ENCODE assay signal across 8 cellular contexts in the genomic region with DNA sequence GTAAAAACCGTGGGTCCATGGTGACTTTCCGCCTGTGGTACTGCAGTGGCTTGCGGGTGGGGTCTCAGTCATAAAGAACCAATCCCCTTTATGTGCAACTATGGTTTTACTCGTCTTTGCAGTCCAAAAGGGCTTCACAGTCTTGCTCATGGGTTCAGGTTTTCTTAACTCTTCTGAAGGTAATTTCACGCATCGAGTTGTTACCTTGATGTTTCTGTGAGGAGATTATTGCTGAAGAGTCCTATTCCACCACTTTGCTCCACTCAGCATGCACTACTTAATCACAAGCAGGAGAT. TPM values are rescaled to one million over a fixed set of nuclear protein-coding genes. Genes with fewer than 3 reads are reported as not detected.
A peak's percentile ranks its signal among the peaks of the same experiment; 100 is the strongest.
DNase-seq lines count a peak whose midpoint lies in the region; ATAC-seq and TF ChIP-seq lines count a peak whose summit lies in the region.

No MANE protein-coding gene starts in this region.

- H3K27me3 Mint-ChIP-seq in CD4-positive, CD25-positive, alpha-beta regulatory T cell = peaks cover 15% of the 10 kb centered on the region
- no peaks in the 10 kb centered on the region for H3K27me3 Mint-ChIP-seq in activated CD8-positive, alpha-beta T cell treated with anti-CD3 and anti-CD28 coated beads, Interleukin-2, amount 10 ng/mL, durations not matched to agents 7 days and 5 days (ENCODE audit: low read depth)
- H3K27me3 Mint-ChIP-seq in nephron progenitor cell (ENCODE audit: low read depth, poor library complexity) = peaks cover 4% of the 10 kb centered on the region

- POLR2A ChIA-PET in HEK293T (lab: Yijun Ruan, JAX) = no interaction called here
- POLR2A ChIA-PET in activated CD8-positive, alpha-beta T cell treated with anti-CD3 and anti-CD28 coated beads, Interleukin-2, amount 10 ng/mL, durations not matched to agents 7 days and 5 days (lab: Charles Lee) = no interaction called here

- peaks cover 6% of the 10 kb centered on the region for H3K4me1 ChIP-seq in CD4-positive, CD25-positive, alpha-beta regulatory T cell (ENCODE audit: control insufficient read depth, insufficient read depth, low read length, poor library complexity, severe bottlenecking)
- peaks cover 5% of the 10 kb centered on the region for H3K4me1 ChIP-seq in muscle layer of colon (ENCODE audit: insufficient read depth, low read length)

- no peak for TF ChIP-seq CTCF in nephron progenitor cell (IDR thresholded peaks at IDR 0.05)

- H3K27ac ChIP-seq in CD4-positive, CD25-positive, alpha-beta regulatory T cell (ENCODE audit: insufficient read depth, low read length, poor library complexity, severe bottlenecking) = no peak overlapping the region
- no peak overlapping the region for H3K27ac ChIP-seq in muscle layer of colon (ENCODE audit: low read depth, low read length)

- peaks cover 3% of the 10 kb centered on the region for H3K36me3 Mint-ChIP-seq in CD4-positive, CD25-positive, alpha-beta regulatory T cell
- H3K36me3 Mint-ChIP-seq in activated CD8-positive, alpha-beta T cell treated with anti-CD3 and anti-CD28 coated beads, Interleukin-2, amount 10 ng/mL, durations not matched to agents 7 days and 5 days (ENCODE audit: low read depth) = peaks cover 3% of the 10 kb centered on the region
- no peaks in the 10 kb centered on the region for H3K36me3 Mint-ChIP-seq in nephron progenitor cell (ENCODE audit: low read depth)

- H3K27me3 ChIP-seq in CD4-positive, CD25-positive, alpha-beta regulatory T cell (ENCODE audit: control insufficient read depth, insufficient read depth, low read length) = no peaks in the 10 kb centered on the region
- H3K27me3 ChIP-seq in muscle layer of colon (ENCODE audit: control insufficient read depth in 1 of 2, insufficient read depth in 2 of 2, low read length in 2 of 2) = no peaks in the 10 kb centered on the region

- peaks cover 0 to 8% (median 0%) of the 10 kb centered on the region in 7 donors for H3K9me3 Mint-ChIP-seq in CD4-positive, CD25-positive, alpha-beta regulatory T cell
- H3K9me3 Mint-ChIP-seq in activated CD8-positive, alpha-beta T cell treated with anti-CD3 and anti-CD28 coated beads, Interleukin-2, amount 10 ng/mL, durations not matched to agents 7 days and 5 days (ENCODE audit: insufficient read depth) = no peaks in the 10 kb centered on the region
- peaks cover 44% of the 10 kb centered on the region for H3K9me3 Mint-ChIP-seq in nephron progenitor cell

- CTCF ChIA-PET in HEK293T (lab: Yijun Ruan, JAX) = interaction anchor here (1.4 kb wide), 1 partner anchor 106 kb away, joined by 3 read pairs; no protein-coding TSS in a partner anchor
- CTCF ChIA-PET in activated CD8-positive, alpha-beta T cell treated with anti-CD3 and anti-CD28 coated beads, Interleukin-2, amount 10 ng/mL, durations not matched to agents 7 days and 5 days (lab: Charles Lee) = interaction anchor here (1.2 to 3.9 kb wide), 5 partner anchors 38 to 168 kb away, joined by 3 to 12 read pairs (median 5); no protein-coding TSS in a partner anchor

- peaks cover 0 to 13% (median 2%) of the 10 kb centered on the region in 4 donors for H3K4me1 Mint-ChIP-seq in CD4-positive, CD25-positive, alpha-beta regulatory T cell
- H3K4me1 Mint-ChIP-seq in activated CD8-positive, alpha-beta T cell treated with anti-CD3 and anti-CD28 coated beads, Interleukin-2, amount 10 ng/mL, durations not matched to agents 7 days and 5 days (ENCODE audit: low read depth) = peaks cover 22% of the 10 kb centered on the region
- H3K4me1 Mint-ChIP-seq in nephron progenitor cell = no peaks in the 10 kb centered on the region

- H3K4me3 ChIP-seq in CD4-positive, CD25-positive, alpha-beta regulatory T cell (ENCODE audit: low read depth, low read length) = peak overlapping the region; percentile 75
- peak overlapping the region in 1 of 2 donors; percentile 60 for H3K4me3 ChIP-seq in muscle layer of colon (ENCODE audit: low read depth in 1 of 2, low read length in 2 of 2)

- no peak for ATAC-seq in CD4-positive, CD25-positive, alpha-beta regulatory T cell (ENCODE audit: low read depth in 2 of 2)
- ATAC-seq in activated CD8-positive, alpha-beta T cell treated with anti-CD3 and anti-CD28 coated beads, Interleukin-2, amount 10 ng/mL, durations not matched to agents 7 days and 5 days = no peak
- ATAC-seq in HG02623 (IDR thresholded peaks at IDR 0.05; ENCODE audit: unreplicated experiment) (no peak), HG02610 (IDR thresholded peaks at IDR 0.05; ENCODE audit: unreplicated experiment) (no peak)

- no peak for DNase-seq in CD4-positive, CD25-positive, alpha-beta regulatory T cell
- DNase-seq in HEK293T (ENCODE audit: extremely low spot score) (peak; percentile 8), iPS-NIHi7 (ENCODE audit: extremely low spot score) (no peak), nephron progenitor cell (no peak)
- no peak for DNase-seq in activated CD8-positive, alpha-beta T cell treated with anti-CD3 and anti-CD28 coated beads, Interleukin-2, amount 10 ng/mL, durations not matched to agents 7 days and 5 days

- peak overlapping the region in 2 of 4 donors; percentile 81 to 90 for H3K4me3 Mint-ChIP-seq in CD4-positive, CD25-positive, alpha-beta regulatory T cell
- H3K4me3 Mint-ChIP-seq in activated CD8-positive, alpha-beta T cell treated with anti-CD3 and anti-CD28 coated beads, Interleukin-2, amount 10 ng/mL, durations not matched to agents 7 days and 5 days = peak overlapping the region; percentile 79
- H3K4me3 Mint-ChIP-seq in nephron progenitor cell = no peak overlapping the region

- peaks cover 0 to 6% of the 10 kb centered on the region in 2 experiments for H3K9me3 ChIP-seq in CD4-positive, CD25-positive, alpha-beta regulatory T cell (ENCODE audit: control insufficient read depth in 2 of 2, low read length in 2 of 2)
- H3K9me3 ChIP-seq in muscle layer of colon (ENCODE audit: low read length) = no peaks in the 10 kb centered on the region

- H3K27ac Mint-ChIP-seq in CD4-positive, CD25-positive, alpha-beta regulatory T cell = peak overlapping the region in 1 of 3 donors; percentile 83
- peak overlapping the region; percentile 90 for H3K27ac Mint-ChIP-seq in activated CD8-positive, alpha-beta T cell treated with anti-CD3 and anti-CD28 coated beads, Interleukin-2, amount 10 ng/mL, durations not matched to agents 7 days and 5 days
- H3K27ac Mint-ChIP-seq in nephron progenitor cell = no peak overlapping the region

- H3K9ac ChIP-seq in muscle layer of colon (ENCODE audit: low read length) = peak overlapping the region; percentile 14

- H3K36me3 ChIP-seq in CD4-positive, CD25-positive, alpha-beta regulatory T cell (ENCODE audit: control insufficient read depth, insufficient read depth, low read length) = no peaks in the 10 kb centered on the region
- H3K36me3 ChIP-seq in muscle layer of colon (ENCODE audit: insufficient read depth, low read length) = no peaks in the 10 kb centered on the region

TF ChIP-seq in HEK293T, 16 proteins besides CTCF, POLR2A, EP300 and RAD21:
- TF ChIP-seq FOXA1 (IDR thresholded peaks at IDR 0.05) = no peak
- no peak for TF ChIP-seq HDGF (IDR thresholded peaks at IDR 0.05; ENCODE audit: borderline replicate concordance)
- no peak for TF ChIP-seq SP1 (IDR thresholded peaks at IDR 0.05)
- no peak for TF ChIP-seq LEF1 (IDR thresholded peaks at IDR 0.05; ENCODE audit: borderline replicate concordance)
- no peak for TF ChIP-seq CTBP1 (IDR thresholded peaks at IDR 0.05; ENCODE audit: borderline replicate concordance)
- no peak for TF ChIP-seq ARNT (IDR thresholded peaks at IDR 0.05)
TF ChIP-seq in HEK293T: peak in this region for 0.

RNA-seq across cellular contexts. Expression of a gene that starts 41.5 kb away (rescaled TPM):
- 0.89 TPM for total RNA-seq in CD4-positive, CD25-positive, alpha-beta regulatory T cell
- 1 to 10 TPM; 4.1 to 7.3 (median 4.5) TPM for polyA plus RNA-seq in CD4-positive, CD25-positive, alpha-beta regulatory T cell
- 1 to 10 TPM; 4.1 to 4.2 TPM for total RNA-seq in activated CD8-positive, alpha-beta T cell treated with anti-CD3 and anti-CD28 coated beads, Interleukin-2, amount 10 ng/mL, durations not matched to agents 7 days and 5 days

RNA-seq across cellular contexts. Expression of a gene that starts 45.6 kb away (rescaled TPM):
- total RNA-seq in CD4-positive, CD25-positive, alpha-beta regulatory T cell = 36.9 TPM
- 100 to 1,000 TPM; 165 to 185 (median 174) TPM for polyA plus RNA-seq in CD4-positive, CD25-positive, alpha-beta regulatory T cell
- 10 to 100 TPM; 49.3 to 51.7 TPM for total RNA-seq in activated CD8-positive, alpha-beta T cell treated with anti-CD3 and anti-CD28 coated beads, Interleukin-2, amount 10 ng/mL, durations not matched to agents 7 days and 5 days
